Comparison of ENCODE assay signal across 10 cellular contexts in the genomic region with DNA sequence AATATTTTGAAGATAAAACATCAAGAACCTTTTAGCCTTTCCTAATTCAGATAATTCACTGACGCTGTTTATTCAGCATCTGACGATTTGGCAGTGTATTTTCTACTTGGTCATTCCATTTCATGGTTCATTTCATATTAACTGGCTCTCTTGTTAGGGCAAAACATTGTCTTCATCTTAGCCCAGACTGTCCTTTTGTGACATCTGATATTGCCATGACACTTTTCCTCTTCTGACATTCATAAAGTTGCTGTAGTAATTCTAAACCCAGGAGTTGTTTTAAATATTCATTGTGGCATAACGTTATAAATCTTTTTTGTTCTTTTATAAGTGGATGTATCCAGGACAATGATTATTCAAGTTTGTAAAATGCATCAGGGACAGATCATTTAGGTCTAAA. TPM values are rescaled to one million over a fixed set of nuclear protein-coding genes. Genes with fewer than 3 reads are reported as not detected.
DNase-seq lines count a peak whose midpoint lies in the region; ATAC-seq and TF ChIP-seq lines count a peak whose summit lies in the region.
"Had no signal": no experiment of that assay in that cellular context is flagged by ENCODE, and none has a peak within 500 bp of the region (broad histone marks: within the 10 kb centered on the region; RNA-seq: fewer than 3 reads in every experiment).

No MANE protein-coding gene starts in this region.

- peaks cover 14% of the 10 kb centered on the region for H3K4me1 ChIP-seq in OCI-LY3 (ENCODE audit: low read length)
- H3K4me1 ChIP-seq in fibroblast of lung (ENCODE audit: control insufficient read depth, extremely low read depth, insufficient read depth, low read length): peaks cover 3% of the 10 kb centered on the region
- H3K4me1 ChIP-seq in gastroesophageal sphincter: peaks cover 0 to 41% (median 10%) of the 10 kb centered on the region in 3 donors

- H3K36me3 ChIP-seq in OCI-LY3 (replicated peaks; ENCODE audit: low read depth, low read length) (no peaks in the 10 kb centered on the region), fibroblast of lung (ENCODE audit: control insufficient read depth, insufficient read depth, low read length) (no peaks in the 10 kb centered on the region), gastroesophageal sphincter (no peaks in the 10 kb centered on the region)

- no peak overlapping the region for H3K27ac Mint-ChIP-seq in stimulated activated naive B cell treated with anti-CD40 and anti-IgM and Interleukin-4, amounts not matched to agents 10 μg/mL and 1 μg/mL and 100 μg/mL, for 72 hours

- TF ChIP-seq CTCF in OCI-LY3 (IDR thresholded peaks at IDR 0.05; ENCODE audit: low read depth, low read length) (no peak), fibroblast of lung (conservative IDR thresholded peaks at IDR 0.05 in 1 of 2, IDR thresholded peaks at IDR 0.05 in 1 of 2; ENCODE audit: low read depth in 1 of 2, low read length in 2 of 2) (no peak), gastroesophageal sphincter (IDR thresholded peaks at IDR 0.05) (no peak)

- H3K9me3 Mint-ChIP-seq in activated T-cell treated with anti-CD3 and anti-CD28 coated beads, Interleukin-2, amount 50 U/mL, for 4 hours: no peaks in the 10 kb centered on the region
- no peaks in the 10 kb centered on the region for H3K9me3 Mint-ChIP-seq in stimulated activated naive B cell treated with anti-CD40 and anti-IgM and Interleukin-4, amounts not matched to agents 10 μg/mL and 1 μg/mL and 100 μg/mL, for 72 hours

- DNase-seq in activated T-cell treated with anti-CD3 and anti-CD28 coated beads, Interleukin-2, amount 50 U/mL, for 4 hours: no peak
- DNase-seq in activated T-cell treated with anti-CD3 and anti-CD28 coated beads, Interleukin-2, amount 50 U/mL, for 48 hours: no peak
- DNase-seq in fibroblast of lung (ENCODE audit: low read depth in 2 of 2) (no peak), Ammon's horn (ENCODE audit: low spot score) (no peak), KBM-7 (no peak)
- DNase-seq in stimulated activated naive B cell treated with anti-CD40 and anti-IgM and Interleukin-4, amounts not matched to agents 10 μg/mL and 1 μg/mL and 100 μg/mL, for 72 hours: no peak
- DNase-seq: DMS79 had no signal

- H3K9me3 ChIP-seq in OCI-LY3 (ENCODE audit: insufficient read depth, low read length) (no peaks in the 10 kb centered on the region), fibroblast of lung (ENCODE audit: control insufficient read depth, insufficient read depth, low read depth, low read length) (no peaks in the 10 kb centered on the region), gastroesophageal sphincter (no peaks in the 10 kb centered on the region)
- H3K9me3 ChIP-seq: tibial nerve had no signal

- H3K4me3 Mint-ChIP-seq in activated T-cell treated with anti-CD3 and anti-CD28 coated beads, Interleukin-2, amount 50 U/mL, for 4 hours: peak overlapping the region; percentile 0
- H3K4me3 Mint-ChIP-seq in stimulated activated naive B cell treated with anti-CD40 and anti-IgM and Interleukin-4, amounts not matched to agents 10 μg/mL and 1 μg/mL and 100 μg/mL, for 72 hours: peak overlapping the region; percentile 14

- no peak overlapping the region for H2AFZ ChIP-seq in OCI-LY3 (ENCODE audit: low read depth, low read length)
- H2AFZ ChIP-seq in fibroblast of lung (ENCODE audit: low read length): no peak overlapping the region

- H3K27ac ChIP-seq in OCI-LY3 (ENCODE audit: low read length) (no peak overlapping the region), fibroblast of lung (ENCODE audit: insufficient read depth, low read length) (no peak overlapping the region), gastroesophageal sphincter (peak overlapping the region in 2 of 4 donors; percentile 90 to 91)

- H3K4me2 ChIP-seq in OCI-LY3 (ENCODE audit: low read length) (peak overlapping the region; percentile 85), fibroblast of lung (ENCODE audit: extremely low read depth, insufficient read depth, low read length) (peak overlapping the region; percentile 73)

- peaks cover 51% of the 10 kb centered on the region for H3K4me1 Mint-ChIP-seq in activated T-cell treated with anti-CD3 and anti-CD28 coated beads, Interleukin-2, amount 50 U/mL, for 4 hours (ENCODE audit: low read depth)
- peaks cover 19 to 42% of the 10 kb centered on the region in 2 donors for H3K4me1 Mint-ChIP-seq in stimulated activated naive B cell treated with anti-CD40 and anti-IgM and Interleukin-4, amounts not matched to agents 10 μg/mL and 1 μg/mL and 100 μg/mL, for 72 hours

- TF ChIP-seq POLR2A in gastroesophageal sphincter (IDR thresholded peaks at IDR 0.05): no peak

- H3K9ac ChIP-seq in OCI-LY3 (ENCODE audit: low read length) (0 out of 2 replicates have a peak overlapping the region, but pooled peaks have one; percentile 79), fibroblast of lung (ENCODE audit: insufficient read depth, low read length) (no peak overlapping the region)

- H3K79me2 ChIP-seq in OCI-LY3 (ENCODE audit: low read length) (peaks cover 36% of the 10 kb centered on the region), fibroblast of lung (ENCODE audit: control insufficient read depth, insufficient read depth, low read length) (peaks cover 12% of the 10 kb centered on the region)

- H4K20me1 ChIP-seq in OCI-LY3 (ENCODE audit: insufficient read depth, low read length) (no peaks in the 10 kb centered on the region), fibroblast of lung (ENCODE audit: control insufficient read depth, extremely low read depth, insufficient read depth, low read length) (no peaks in the 10 kb centered on the region)

- WGBS in gastroesophageal sphincter (ENCODE audit: low coverage in 1 of 2), 2 donors: 41 to 64% methylated on average over 3 of the region's 3 CpGs

- TF ChIP-seq EP300 in gastroesophageal sphincter (IDR thresholded peaks at IDR 0.05): no peak

- H3K27me3 Mint-ChIP-seq in activated T-cell treated with anti-CD3 and anti-CD28 coated beads, Interleukin-2, amount 50 U/mL, for 4 hours (ENCODE audit: low read depth): no peaks in the 10 kb centered on the region
- no peaks in the 10 kb centered on the region for H3K27me3 Mint-ChIP-seq in stimulated activated naive B cell treated with anti-CD40 and anti-IgM and Interleukin-4, amounts not matched to agents 10 μg/mL and 1 μg/mL and 100 μg/mL, for 72 hours

- H3K4me3 ChIP-seq in OCI-LY3 (ENCODE audit: low read length) (no peak overlapping the region; the same call in 1 of the 2 replicates), fibroblast of lung (replicated peaks in 1 of 4; ENCODE audit: control extremely low read depth in 1 of 4, insufficient read depth in 1 of 4, low read depth in 3 of 4, low read length in 4 of 4) (peak overlapping the region in 3 of 4 experiments; percentile 75 to 98 (median 97)), gastroesophageal sphincter (no peak overlapping the region)

- peaks cover 2% of the 10 kb centered on the region for H3K36me3 Mint-ChIP-seq in activated T-cell treated with anti-CD3 and anti-CD28 coated beads, Interleukin-2, amount 50 U/mL, for 4 hours (ENCODE audit: insufficient read depth)
- H3K36me3 Mint-ChIP-seq in stimulated activated naive B cell treated with anti-CD40 and anti-IgM and Interleukin-4, amounts not matched to agents 10 μg/mL and 1 μg/mL and 100 μg/mL, for 72 hours: peaks cover 2 to 8% of the 10 kb centered on the region in 2 donors

- in situ Hi-C loops in KBM-7 (cut with MboI; ENCODE audit: low pct_unique_long_range_greater_than_20kb, low sequenced_read_pairs): no loop called here

- H3K27me3 ChIP-seq in OCI-LY3 (ENCODE audit: low read depth, low read length) (no peaks in the 10 kb centered on the region), fibroblast of lung (ENCODE audit: control insufficient read depth, insufficient read depth, low read length) (no peaks in the 10 kb centered on the region), gastroesophageal sphincter (no peaks in the 10 kb centered on the region)
- H3K27me3 ChIP-seq: tibial nerve had no signal

- ATAC-seq in activated T-cell treated with anti-CD3 and anti-CD28 coated beads, Interleukin-2, amount 50 U/mL, for 4 hours: no peak
- ATAC-seq in stimulated activated naive B cell treated with anti-CD40 and anti-IgM and Interleukin-4, amounts not matched to agents 10 μg/mL and 1 μg/mL and 100 μg/mL, for 72 hours (replicated peaks): no peak
- ATAC-seq in gastroesophageal sphincter: no peak

RNA-seq across cellular contexts. Expression of a gene that starts 1.8 kb away (rescaled TPM):
- total RNA-seq in activated T-cell treated with anti-CD3 and anti-CD28 coated beads, Interleukin-2, amount 50 U/mL, for 4 hours: 10 to 100 TPM; 12.2 to 16.0 (median 13.5) TPM
- total RNA-seq in fibroblast of lung (44.9 and 60.6 TPM in 2 replicates), gastroesophageal sphincter (10 to 100 TPM; 32.1 to 45.8 (median 38.9) TPM)
- polyA plus RNA-seq in fibroblast of lung: 24.1 and 44.3 TPM in 2 replicates
- polyA plus RNA-seq in fibroblast of lung (2012): 18.7 and 31.6 TPM in 2 replicates
- polyA minus RNA-seq in fibroblast of lung (ENCODE audit: low replicate concordance): 18.4 and 33.0 TPM in 2 replicates

Comparison
In these comparisons a context has a peak if more than half of its experiments do, and no peak if none do; other contexts are left out.
1. H3K4me3 ChIP-seq: peak in fibroblast of lung (3 of 4); none in OCI-LY3 (single experiment) and gastroesophageal sphincter (0 of 2).